ENCODE assay signal across 10 cellular contexts in the genomic region with DNA sequence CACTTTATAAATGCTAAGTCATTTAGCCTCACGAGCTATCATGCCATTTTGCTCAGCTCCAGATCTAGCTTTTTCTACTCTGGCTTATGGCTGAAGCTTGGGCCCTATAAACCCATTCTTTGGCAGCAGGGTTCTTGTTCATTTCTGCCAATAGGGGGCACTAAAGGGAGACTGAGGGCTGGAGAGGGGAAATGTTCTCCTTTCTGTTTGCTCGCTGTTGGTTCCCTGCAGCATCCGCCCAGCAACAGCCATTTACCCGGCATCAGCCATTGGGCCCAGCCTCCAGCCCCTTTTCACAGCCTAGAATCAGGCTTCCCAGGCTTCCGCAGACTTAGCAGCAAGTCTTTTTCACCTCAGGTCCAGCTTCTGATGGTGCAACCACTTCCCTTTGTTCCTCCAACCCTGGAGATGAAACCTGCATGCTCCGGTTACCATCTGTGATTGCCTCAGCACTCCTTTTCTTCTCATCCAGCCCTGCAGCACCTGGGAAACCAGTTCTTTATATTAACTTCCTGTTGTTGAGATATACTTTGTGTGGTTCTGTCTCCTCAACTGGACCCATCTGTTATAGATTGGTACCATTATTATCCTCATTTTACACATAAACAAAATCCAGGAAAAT. TPM values are rescaled to one million over a fixed set of nuclear protein-coding genes. Genes with fewer than 3 reads are reported as not detected.
DNase-seq lines count a peak whose midpoint lies in the region; ATAC-seq and TF ChIP-seq lines count a peak whose summit lies in the region.
"Had no signal": no experiment of that assay in that cellular context is flagged by ENCODE, and none has a peak within 500 bp of the region (broad histone marks: within the 10 kb centered on the region; RNA-seq: fewer than 3 reads in every experiment).

No MANE protein-coding gene starts in this region.

- ATAC-seq in HG02885 (IDR thresholded peaks at IDR 0.05; ENCODE audit: poor library complexity, unreplicated experiment) = peak; percentile 33
- no peak for ATAC-seq in left lung
- ATAC-seq: sciatic nerve had no signal

- H3K27ac ChIP-seq in left lung = no peak overlapping the region
- H3K27ac ChIP-seq: SK-N-MC had no signal

- H3K9me3 ChIP-seq in left lung = no peaks in the 10 kb centered on the region

- H3K4me3 ChIP-seq in left lung = no peak overlapping the region
- H3K4me3 ChIP-seq: SK-N-MC had no signal

- DNase-seq in DMS53 (lab: John Stamatoyannopoulos, UW) (peak; percentile 82), SW480 (ENCODE audit: low spot score) (peak; percentile 39), left lung (peak in 1 of 2 donors; percentile 25), posterior vena cava (ENCODE audit: low spot score) (no peak), cerebellar nuclear complex (lab: John Stamatoyannopoulos, UW) (no peak)
- no peak for DNase-seq in stimulated activated CD4-positive, alpha-beta T cell treated with anti-CD3 and anti-CD28 coated beads, Interleukin-12 subunit alpha, Interleukin-12 subunit beta, amount 100 ng/mL, for 4 hours
- DNase-seq in stimulated activated naive CD4-positive, alpha-beta T cell treated with Interleukin-2 at 50 U/mL for 16 hours (lab: John Stamatoyannopoulos, UW) = no peak

- H3K27me3 ChIP-seq in left lung = peaks cover 0 to 9% of the 10 kb centered on the region in 2 donors

- TF ChIP-seq CTCF in left lung (IDR thresholded peaks at IDR 0.05) = peak; percentile 16 to 19

- no peaks in the 10 kb centered on the region for H3K36me3 ChIP-seq in left lung

- H3K4me1 ChIP-seq in left lung = peaks cover 0 to 13% of the 10 kb centered on the region in 2 donors

- intact Hi-C loops in left lung (cut with DNase I) = no loop called here
- intact Hi-C loops in posterior vena cava (cut with DNase I) = loop anchor here in 1 of 2 donors (10.0 kb wide), 1 partner anchor 128 kb away; a partner anchor contains a TSS

RNA-seq across cellular contexts. Expression of a gene that starts 4.2 kb away (rescaled TPM):
- total RNA-seq in left lung (10 to 100 TPM; 21.6 to 22.1 TPM), posterior vena cava (10 to 100 TPM; 19.3 to 25.7 TPM)

Comparison
In these comparisons a context has a peak if more than half of its experiments do, and no peak if none do; other contexts are left out.
1. DNase-seq: peak in DMS53 (single experiment) and SW480 (single experiment); none in stimulated activated CD4-positive, alpha-beta T cell treated with anti-CD3 and anti-CD28 coated beads, Interleukin-12 subunit alpha, Interleukin-12 subunit beta, amount 100 ng/mL, for 4 hours (single experiment), posterior vena cava (single experiment), cerebellar nuclear complex (0 of 2) and stimulated activated naive CD4-positive, alpha-beta T cell treated with Interleukin-2 at 50 U/mL for 16 hours (single experiment).